In the genomic region with DNA sequence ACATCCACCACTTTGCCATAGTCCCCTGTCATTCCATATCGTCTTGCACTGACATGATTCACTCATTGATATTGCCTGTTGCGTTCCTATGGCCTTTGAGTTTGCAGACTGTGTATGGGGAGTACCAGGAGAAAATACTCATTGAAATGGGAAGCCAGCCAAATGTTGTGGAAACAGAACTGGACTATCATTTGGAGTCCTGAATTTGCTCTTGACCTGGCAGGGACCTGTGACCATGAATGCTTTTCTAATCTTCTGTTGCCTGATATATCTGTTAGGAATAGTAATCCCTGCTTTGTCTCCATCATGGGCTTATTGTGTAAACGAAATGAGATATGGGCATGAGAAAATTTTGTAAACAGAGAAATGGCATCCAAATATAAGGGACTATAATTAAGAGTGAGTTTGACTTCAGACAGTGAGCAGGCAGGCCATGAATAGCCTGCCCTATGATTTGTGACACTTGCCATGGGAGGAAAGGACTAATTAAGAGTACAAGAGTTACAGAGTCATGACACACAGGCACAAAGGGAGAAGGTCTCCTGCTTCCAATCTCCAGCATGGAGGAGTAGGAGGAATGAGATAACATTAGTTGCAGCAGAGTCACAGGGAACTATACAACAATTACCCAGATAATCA, we compare ENCODE assay signal across 15 cellular contexts.
"Had no signal": no experiment of that assay in that cellular context is flagged by ENCODE, and none has a peak within 500 bp of the region (broad histone marks: within the 10 kb centered on the region; RNA-seq: fewer than 3 reads in every experiment).

No MANE protein-coding gene starts in this region.

- H3K4me1 ChIP-seq: left lung had no signal

- H3K4me3 ChIP-seq: hepatocyte, left lung had no signal

- H3K9me3 ChIP-seq: left lung, neutrophil had no signal

- DNase-seq: activated CD4-positive, alpha-beta memory T cell treated with anti-CD3 and anti-CD28 coated beads, Interleukin-2, amount 10 ng/mL, durations not matched to agents 7 days and 5 days; activated CD4-positive, alpha-beta T cell treated with anti-CD3 and anti-CD28 coated beads for 4 hours; activated naive CD4-positive, alpha-beta T cell treated with anti-CD3 and anti-CD28 coated beads, Interleukin-2, amount 10 ng/mL, durations not matched to agents 7 days and 5 days; activated T-cell treated with anti-CD3 and anti-CD28 coated beads, Interleukin-2, amount 50 U/mL, for 24 hours; islet precursor cell; left lung; mesenchymal stem cell; natural killer cell; posterior cingulate gyrus; small intestine; stimulated activated CD4-positive, alpha-beta T cell treated with anti-CD3 and anti-CD28 coated beads, Interleukin-4, amount 100 ng/mL, for 4 hours; stimulated activated naive CD8-positive, alpha-beta T cell treated with anti-CD3 and anti-CD28 coated beads, Interleukin-15, amount 100 ng/mL, for 72 hours; T-helper 2 cell had no signal

- H3K27ac ChIP-seq: hepatocyte, left lung, neutrophil had no signal

- H3K36me3 ChIP-seq: left lung, neutrophil had no signal

- H3K79me2 ChIP-seq: hepatocyte had no signal

- H3K27me3 ChIP-seq: hepatocyte, left lung, neutrophil had no signal

- H3K4me2 ChIP-seq: hepatocyte had no signal

- H2AFZ ChIP-seq: hepatocyte had no signal
